8 cellular contexts compared by ENCODE assay signal in genomic region chr5:103258957-103259704, GRCh38. TPM values are rescaled to one million over a fixed set of nuclear protein-coding genes. Genes with fewer than 3 reads are reported as not detected.
DNase-seq lines count a peak whose midpoint lies in the region; ATAC-seq, FAIRE-seq and TF ChIP-seq lines count a peak whose summit lies in the region.

No MANE protein-coding gene starts in this region.

- H3K9me3 ChIP-seq in H1 (ENCODE audit: insufficient read depth in 2 of 2, low read depth in 1 of 2, low read length in 1 of 2) = no peaks in the 10 kb centered on the region
- no peaks in the 10 kb centered on the region for H3K9me3 ChIP-seq in mononuclear cell (ENCODE audit: low read depth, low read length)

- H3K23me2 ChIP-seq in H1 (ENCODE audit: low read depth, low read length) = peaks cover 6% of the 10 kb centered on the region; the same call in 1 of the 2 replicates

- H3K79me2 ChIP-seq in H1 (ENCODE audit: control insufficient read depth in 1 of 2, insufficient read depth in 2 of 2, low read length in 2 of 2) = peaks cover 0 to 46% of the 10 kb centered on the region in 2 experiments; a peak in 2 of 4 replicates

- no peaks in the 10 kb centered on the region for H3K36me3 ChIP-seq in H1 (ENCODE audit: control insufficient read depth in 2 of 4, insufficient read depth in 4 of 4, low read length in 3 of 4)

- H3K14ac ChIP-seq in H1 (ENCODE audit: insufficient read length) = no peak overlapping the region

- no peaks in the 10 kb centered on the region; the same call in 1 of the 2 replicates for H3K79me1 ChIP-seq in H1 (ENCODE audit: low read depth, low read length)

- peak overlapping the region; percentile 58 for H3K4ac ChIP-seq in H1 (replicated peaks; ENCODE audit: insufficient read length, low read depth, low read length)

- peak overlapping the region; percentile 90 for H4K91ac ChIP-seq in H1 (replicated peaks; ENCODE audit: insufficient read length, low read length)

- H2AFZ ChIP-seq in H1 (ENCODE audit: low read length) = no peak overlapping the region; the same call in 1 of the 2 replicates

- no peak for TF ChIP-seq EP300 in H1 (IDR thresholded peaks at IDR 0.05; ENCODE audit: borderline replicate concordance in 1 of 2, low read depth in 2 of 2, low read length in 2 of 2)

- CTCF ChIA-PET in H1 (lab: Charles Lee; ENCODE audit: partially characterized antibody) = interaction anchor here (0.6 to 5.2 kb wide), 11 partner anchors 11 to 217 kb away, joined by 3 to 26 read pairs (median 3); no protein-coding TSS in a partner anchor

- peak overlapping the region; percentile 84 for H3K56ac ChIP-seq in H1 (replicated peaks; ENCODE audit: insufficient read length, low read depth, low read length)

- peak overlapping the region; percentile 84 to 93 for H3K4me2 ChIP-seq in H1 (ENCODE audit: insufficient read depth in 1 of 2, low read depth in 2 of 2, low read length in 2 of 2)

- H4K20me1 ChIP-seq in H1 (replicated peaks in 1 of 2; ENCODE audit: control insufficient read depth in 1 of 2, insufficient read depth in 2 of 2, low read length in 2 of 2) = no peaks in the 10 kb centered on the region

- no peak overlapping the region for H2AK5ac ChIP-seq in H1 (ENCODE audit: low read depth, low read length)

- H4K8ac ChIP-seq in H1 (ENCODE audit: extremely low read depth, insufficient read depth, low read length) = peak overlapping the region; percentile 94

- peak overlapping the region; percentile 94 for H3K18ac ChIP-seq in H1 (ENCODE audit: extremely low read depth, low read length)

- TF ChIP-seq POLR2A in H1 (IDR thresholded peaks at IDR 0.05; ENCODE audit: control extremely low read depth in 1 of 2, low read depth in 2 of 2, low read length in 2 of 2) = no peak

- H2BK15ac ChIP-seq in H1 (ENCODE audit: low read length) = no peak overlapping the region

- no peak overlapping the region for H2BK20ac ChIP-seq in H1 (ENCODE audit: low read length)

- TF ChIP-seq RAD21 in H1 (IDR thresholded peaks at IDR 0.05 in 1 of 2, conservative IDR thresholded peaks at IDR 0.05 in 1 of 2; ENCODE audit: low read depth in 2 of 2, low read length in 2 of 2) = no peak

- H3K9ac ChIP-seq in H1 (replicated peaks in 1 of 4; ENCODE audit: extremely low read depth in 1 of 4, low read depth in 3 of 4, low read length in 3 of 4) = peak overlapping the region; percentile 82 to 87 (median 84)

- peak overlapping the region; percentile 84 for H3K4me3 ChIP-seq in AG10803 (ENCODE audit: low read length)
- peak overlapping the region; percentile 61 to 94 (median 88) for H3K4me3 ChIP-seq in H1 (ENCODE audit: extremely low read depth in 1 of 4, insufficient read depth in 2 of 4, low read depth in 3 of 4, low read length in 4 of 4)
- peak overlapping the region; percentile 69 for H3K4me3 ChIP-seq in mononuclear cell (ENCODE audit: low read length)

- H3K27ac ChIP-seq in H1 (ENCODE audit: low read depth, low read length) = peak overlapping the region; percentile 78

- ATAC-seq in GM18870 (IDR thresholded peaks at IDR 0.05; ENCODE audit: unreplicated experiment) = peak; percentile 31
- ATAC-seq in HG03103 (IDR thresholded peaks at IDR 0.05; ENCODE audit: low read depth, unreplicated experiment) = peak; percentile 22

- POLR2A ChIA-PET in H1 (lab: Charles Lee; ENCODE audit: partially characterized antibody) = interaction anchor here (0.6 to 2.4 kb wide), 15 partner anchors 10 to 882 kb away, joined by 3 to 9 read pairs (median 4); partner anchors contain the start of genes GIN1 and PPIP5K2

- no peak overlapping the region for H3K23ac ChIP-seq in H1 (ENCODE audit: insufficient read length)

- H2BK12ac ChIP-seq in H1 (ENCODE audit: low read depth, low read length) = no peak overlapping the region

- H2BK5ac ChIP-seq in H1 (ENCODE audit: low read depth, low read length) = peak overlapping the region; percentile 91; the same call in 1 of the 2 replicates

- DNase-seq in AG10803 (ENCODE audit: low read depth) (peak; percentile 27), NCI-H526 treated with DMSO at 0.1 percent for 48 hours (lab: John Stamatoyannopoulos, UW) (peak; percentile 34), H1 (ENCODE audit: low read depth in 1 of 2, low spot score in 2 of 2) (peak in 1 of 2 experiments; percentile 67)
- peak; percentile 11 to 35 for DNase-seq in activated CD8-positive, alpha-beta memory T cell treated with anti-CD3 and anti-CD28 coated beads for 1 hour (ENCODE audit: extremely low read depth in 1 of 2, low read depth in 1 of 2)
- DNase-seq in stimulated activated CD8-positive, alpha-beta memory T cell treated with anti-CD3 and anti-CD28 coated beads, Interleukin-4, amount 100 ng/mL, for 1 hour (ENCODE audit: low read depth in 2 of 2, low spot score in 1 of 2) = peak; percentile 14 to 19

- peak overlapping the region; percentile 99 for H4K5ac ChIP-seq in H1 (ENCODE audit: insufficient read length, low read depth, low read length)

- peak overlapping the region; percentile 81 for H2BK120ac ChIP-seq in H1 (replicated peaks; ENCODE audit: low read depth, low read length)

- peaks cover 0 to 6% (median 0%) of the 10 kb centered on the region in 4 experiments; a peak in 1 of 7 replicates for H3K4me1 ChIP-seq in H1 (replicated peaks in 1 of 4; ENCODE audit: control insufficient read depth in 3 of 4, insufficient read depth in 4 of 4, low read length in 3 of 4)
- H3K4me1 ChIP-seq in mononuclear cell (ENCODE audit: insufficient read depth, low read length) = peaks cover 11% of the 10 kb centered on the region

- WGBS in H1 (ENCODE audit: extremely low coverage in 1 of 2, insufficient coverage in 1 of 2, insufficient read length in 1 of 2, insufficient replicate concordance in 2 of 2, low coverage in 1 of 2, low lambda C conversion rate in 2 of 2, missing lambda C conversion rate in 1 of 2), 2 experiments = 1% methylated on average over 39 of the region's 91 CpGs; no CpG with 5 or more reads in 1 of the 2 experiments

- FAIRE-seq in H1 (lab: Jason Lieb, UNC) = no peak

- no peak for TF ChIP-seq CTCF in AG10803 (conservative IDR thresholded peaks at IDR 0.05; ENCODE audit: low read length)
- TF ChIP-seq CTCF in H1 (IDR thresholded peaks at IDR 0.05; ENCODE audit: control extremely low read depth in 1 of 3, insufficient read depth in 1 of 3, low read depth in 1 of 3, low read length in 3 of 3) = no peak

- H3K27me3 ChIP-seq in H1 (replicated peaks in 1 of 4; ENCODE audit: control insufficient read depth in 3 of 4, extremely low read depth in 1 of 4, insufficient read depth in 3 of 4, low read length in 3 of 4) = no peaks in the 10 kb centered on the region
- H3K27me3 ChIP-seq in mononuclear cell (ENCODE audit: insufficient read depth, low read length) = no peaks in the 10 kb centered on the region

TF ChIP-seq in H1, 55 proteins besides CTCF, POLR2A, EP300 and RAD21 (continues in another document):
- TF ChIP-seq KDM1A (IDR thresholded peaks at IDR 0.05; ENCODE audit: borderline replicate concordance, low read length) (no peak), E2F6 (IDR thresholded peaks at IDR 0.05) (peak; percentile 77), ASH2L (IDR thresholded peaks at IDR 0.05; ENCODE audit: low read length) (peak; percentile 91), EGR1 (IDR thresholded peaks at IDR 0.05; ENCODE audit: borderline replicate concordance, low read depth, low read length) (peak; percentile 66; the same call in 1 of the 2 replicates), KDM5A (IDR thresholded peaks at IDR 0.05; ENCODE audit: low read length) (no peak), RXRA (IDR thresholded peaks at IDR 0.05; ENCODE audit: insufficient read depth, low read depth, low read length) (no peak), SP4 (IDR thresholded peaks at IDR 0.05; ENCODE audit: low read length) (no peak), MAX (IDR thresholded peaks at IDR 0.05) (peak; percentile 86), RBBP5 (IDR thresholded peaks at IDR 0.05; ENCODE audit: borderline replicate concordance, low read depth, low read length) (peak; percentile 91), USF2 (IDR thresholded peaks at IDR 0.05; ENCODE audit: low read length) (no peak), KDM4A (IDR thresholded peaks at IDR 0.05; ENCODE audit: low read depth, low read length, severe bottlenecking) (peak; percentile 99), HDAC2 (IDR thresholded peaks at IDR 0.05; ENCODE audit: borderline replicate concordance in 1 of 2, low read depth in 2 of 2, low read length in 2 of 2) (peak in 1 of 2 experiments; percentile 77; a peak in 1 of 4 replicates), SIN3A (conservative IDR thresholded peaks at IDR 0.05 in 1 of 2, IDR thresholded peaks at IDR 0.05 in 1 of 2; ENCODE audit: low read depth in 1 of 2, low read length in 2 of 2) (peak in 1 of 2 experiments; percentile 16; a peak in 1 of 4 replicates), TEAD4 (IDR thresholded peaks at IDR 0.05; ENCODE audit: low read depth, low read length) (no peak), TAF7 (optimal IDR thresholded peaks at IDR 0.05; ENCODE audit: borderline replicate concordance, low read depth, low read length) (no peak)

RNA-seq across cellular contexts. Expression of gene MACIR, which starts 0.6 kb away (rescaled TPM):
- total RNA-seq in H1 (2021; fragmentation: NEBNext Ultra II Directional; extraction: Animal tissue kit (Norgen Biotek cat#: 25700)) = 17.7 and 19.2 TPM in 2 replicates
- polyA plus RNA-seq in H1 (2011; rRNA removed) = 8.0 and 8.2 TPM in 2 replicates
- polyA plus RNA-seq in H1 (2011; cell fraction: cytosol; rRNA removed) = 10.9 TPM
- polyA plus RNA-seq in H1 (2011; cell fraction: nucleus; rRNA removed) = 8.5 TPM
- 11.7 to 17.0 TPM (median 13.8 TPM) in 4 replicates for polyA plus RNA-seq in H1 (2012, experiment 1 of 2)
- polyA plus RNA-seq in H1 (2012, experiment 2 of 2) = 2.7 TPM
- polyA plus RNA-seq in H1 (2013, experiment 1 of 2) = 9.4 TPM
- polyA plus RNA-seq in H1 (2013, experiment 2 of 2) = 9.7 TPM
- 15.4 and 23.3 TPM in 2 replicates for polyA minus RNA-seq in H1 (2011; rRNA and poly(A)+ RNA removed)
- 6.0 TPM for polyA minus RNA-seq in H1 (2011; cell fraction: cytosol; rRNA and poly(A)+ RNA removed)
- 8.4 TPM for polyA minus RNA-seq in H1 (2011; cell fraction: nucleus; rRNA and poly(A)+ RNA removed)
- 3.3 TPM for total RNA-seq in mononuclear cell
